Comparison of ENCODE assay signal across 8 cellular contexts in the genomic region with DNA sequence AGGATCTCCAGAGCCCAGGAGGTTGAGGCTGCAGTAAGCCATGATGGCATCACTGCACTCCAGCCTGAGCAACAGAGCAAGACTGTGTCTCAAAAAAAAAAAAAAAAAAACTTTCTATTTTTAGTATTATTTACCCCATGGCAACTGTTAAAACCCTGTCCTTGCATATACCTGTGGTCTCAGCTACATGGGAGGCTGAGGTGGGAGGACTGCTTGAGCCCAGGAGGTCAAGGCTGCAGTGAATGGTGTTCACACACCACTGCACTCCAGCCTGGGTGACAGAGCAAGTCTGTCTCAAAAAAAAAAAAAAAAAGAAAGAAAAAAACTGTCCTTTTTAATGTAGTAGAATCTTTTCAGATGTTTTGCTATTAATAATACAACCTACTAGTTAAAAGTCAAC. TPM values are rescaled to one million over a fixed set of nuclear protein-coding genes. Genes with fewer than 3 reads are reported as not detected.
DNase-seq lines count a peak whose midpoint lies in the region; ATAC-seq, FAIRE-seq and TF ChIP-seq lines count a peak whose summit lies in the region.
"Not testable (repeated sequence)": the region's sequence is repeated elsewhere in the genome, so short reads cannot be mapped to it uniquely, and the experiment has no call there.

No MANE protein-coding gene starts in this region.

- not testable (repeated sequence) for TF ChIP-seq RAD21 in IMR-90 (IDR thresholded peaks at IDR 0.05; ENCODE audit: low read length)

- H3K9me3 ChIP-seq in CD8-positive, alpha-beta T cell (ENCODE audit: low read length); GM23248 (ENCODE audit: low read depth); IMR-90 (ENCODE audit: control insufficient read depth, insufficient read depth, low read length); T-helper 17 cell (ENCODE audit: control insufficient read depth, low read length, poor library complexity, severe bottlenecking); keratinocyte (ENCODE audit: control insufficient read depth, low read depth, low read length); gastrocnemius medialis: not testable (repeated sequence)

- not testable (repeated sequence) for H2BK5ac ChIP-seq in IMR-90 (ENCODE audit: low read depth, low read length, poor library complexity, severe bottlenecking)

- not testable (repeated sequence) for H2BK20ac ChIP-seq in IMR-90 (ENCODE audit: low read depth, low read length)

- H2BK120ac ChIP-seq in IMR-90 (ENCODE audit: low read depth, low read length): not testable (repeated sequence)

- not testable (repeated sequence) for H3K4me3 ChIP-seq in CD8-positive, alpha-beta T cell (ENCODE audit: low read depth, low read length); IMR-90 (ENCODE audit: insufficient read depth, low read depth, low read length); keratinocyte (ENCODE audit: control insufficient read depth in 2 of 3, extremely low read depth in 1 of 3, insufficient read depth in 2 of 3, low read depth in 1 of 3, low read length in 3 of 3); gastrocnemius medialis
- H3K4me3 ChIP-seq in GM23248: peak overlapping the region; percentile 98

- not testable (repeated sequence) for TF ChIP-seq CTCF in CD8-positive, alpha-beta T cell (IDR thresholded peaks at IDR 0.05); IMR-90 (conservative IDR thresholded peaks at IDR 0.05; ENCODE audit: low read depth, low read length); keratinocyte (optimal IDR thresholded peaks at IDR 0.05 in 1 of 3, IDR thresholded peaks at IDR 0.05 in 1 of 3, conservative IDR thresholded peaks at IDR 0.05 in 1 of 3; ENCODE audit: extremely low read depth in 1 of 3, insufficient read depth in 2 of 3, low read length in 3 of 3); gastrocnemius medialis (IDR thresholded peaks at IDR 0.05 in 4 of 5, conservative IDR thresholded peaks at IDR 0.05 in 1 of 5)

- not testable (repeated sequence) for H3K56ac ChIP-seq in IMR-90 (ENCODE audit: extremely low read depth, insufficient read depth, low read length)

- H3K36me3 ChIP-seq in CD8-positive, alpha-beta T cell (ENCODE audit: insufficient read depth, low read length); GM23248 (ENCODE audit: low read depth); IMR-90 (ENCODE audit: control insufficient read depth, insufficient read depth, low read length); keratinocyte (ENCODE audit: control insufficient read depth in 2 of 2, extremely low read depth in 1 of 2, insufficient read depth in 2 of 2, low read length in 2 of 2); gastrocnemius medialis: not testable (repeated sequence)

- not testable (repeated sequence) for H3K27me3 ChIP-seq in CD8-positive, alpha-beta T cell (ENCODE audit: insufficient read depth, low read length); GM23248 (replicated peaks; ENCODE audit: insufficient read depth); IMR-90 (ENCODE audit: control insufficient read depth, insufficient read depth, low read length); keratinocyte (ENCODE audit: control insufficient read depth, extremely low read depth, insufficient read depth, low read length); gastrocnemius medialis

- H2AK5ac ChIP-seq in IMR-90 (ENCODE audit: low read depth, low read length): not testable (repeated sequence)

- H3K4me3 Mint-ChIP-seq in CD8-positive, alpha-beta T cell: peak overlapping the region; percentile 95
- H3K4me3 Mint-ChIP-seq in T-helper 17 cell: peak overlapping the region; percentile 99
- peak overlapping the region; percentile 96 for H3K4me3 Mint-ChIP-seq in activated naive CD8-positive, alpha-beta T cell treated with anti-CD3 and anti-CD28 coated beads for 36 hours

- H3K27ac Mint-ChIP-seq in CD8-positive, alpha-beta T cell: peak overlapping the region; percentile 37
- peak overlapping the region; percentile 72 for H3K27ac Mint-ChIP-seq in T-helper 17 cell
- H3K27ac Mint-ChIP-seq in activated naive CD8-positive, alpha-beta T cell treated with anti-CD3 and anti-CD28 coated beads for 36 hours: peak overlapping the region; percentile 66

- not testable (repeated sequence) for H3K27ac ChIP-seq in CD8-positive, alpha-beta T cell (ENCODE audit: low read depth, low read length); IMR-90 (ENCODE audit: insufficient read depth, low read length)
- H3K27ac ChIP-seq in GM23248 (peak overlapping the region; percentile 89), keratinocyte (ENCODE audit: control insufficient read depth, insufficient read depth, low read length) (peak overlapping the region; percentile 99), gastrocnemius medialis (peak overlapping the region in 3 of 4 donors; percentile 92 to 99 (median 99))

- not testable (repeated sequence) for H3K27me3 Mint-ChIP-seq in CD8-positive, alpha-beta T cell (ENCODE audit: low read depth); T-helper 17 cell; activated naive CD8-positive, alpha-beta T cell treated with anti-CD3 and anti-CD28 coated beads for 36 hours

- FAIRE-seq in keratinocyte (lab: Jason Lieb, UNC): not testable (repeated sequence)

- H3K9me3 Mint-ChIP-seq in CD8-positive, alpha-beta T cell; activated naive CD8-positive, alpha-beta T cell treated with anti-CD3 and anti-CD28 coated beads for 36 hours: not testable (repeated sequence)

- H3K79me2 ChIP-seq in GM23248 (ENCODE audit: insufficient read depth) (peaks cover 80% of the 10 kb centered on the region), keratinocyte (ENCODE audit: control insufficient read depth, insufficient read depth, low read length) (peaks cover 80% of the 10 kb centered on the region)

- not testable (repeated sequence) for H3K14ac ChIP-seq in IMR-90 (replicated peaks; ENCODE audit: low read depth, low read length)

- not testable (repeated sequence) for H2BK15ac ChIP-seq in IMR-90 (ENCODE audit: low read depth, low read length)

- in situ Hi-C loops in GM23248 (cut with MboI): loop anchor here (10.0 kb wide), 1 partner anchor 113 kb away; no protein-coding TSS in a partner anchor
- in situ Hi-C loops in IMR-90 (cut with MboI; ENCODE audit: low sequenced_read_pairs): not testable (repeated sequence)
- in situ Hi-C loops in gastrocnemius medialis (cut with MboI; ENCODE audit: low sequenced_read_pairs in 4 of 4): loop anchor here in 2 of 4 donors (25.0 kb wide), 2 partner anchors 145 to 380 kb away; partner anchors contain the start of gene ACBD5 (in 1 of the 2)

- not testable (repeated sequence) for H3K9me1 ChIP-seq in IMR-90 (ENCODE audit: insufficient read depth, low read length); keratinocyte (ENCODE audit: control insufficient read depth, extremely low read depth, insufficient read depth, low read length)

- H3K4me2 ChIP-seq in GM23248 (ENCODE audit: unreplicated experiment) (peak overlapping the region; percentile 98), IMR-90 (ENCODE audit: low read depth, low read length) (peak overlapping the region; percentile 15; the same call in 1 of the 2 replicates), keratinocyte (ENCODE audit: control insufficient read depth, extremely low read depth, insufficient read depth, low read depth, low read length) (peak overlapping the region; percentile 89)

- not testable (repeated sequence) for H3K4ac ChIP-seq in IMR-90 (ENCODE audit: low read depth, low read length)

- DNase-seq in CD8-positive, alpha-beta T cell; GM23248; IMR-90; T-helper 17 cell; activated naive CD8-positive, alpha-beta T cell treated with anti-CD3 and anti-CD28 coated beads for 36 hours; keratinocyte (ENCODE audit: low read depth, low spot score); gastrocnemius medialis: not testable (repeated sequence)

- H3K4me1 ChIP-seq in CD8-positive, alpha-beta T cell (ENCODE audit: insufficient read depth, low read length): peaks cover 48% of the 10 kb centered on the region
- H3K4me1 ChIP-seq in GM23248 (ENCODE audit: insufficient read depth) (peaks cover 44% of the 10 kb centered on the region), keratinocyte (ENCODE audit: control insufficient read depth, extremely low read depth, insufficient read depth, low read length) (peaks cover 33% of the 10 kb centered on the region), gastrocnemius medialis (peaks cover 43% of the 10 kb centered on the region in 2 donors)
- H3K4me1 ChIP-seq in IMR-90 (ENCODE audit: control insufficient read depth, insufficient read depth, low read length): not testable (repeated sequence)

- not testable (repeated sequence) for H4K5ac ChIP-seq in IMR-90 (ENCODE audit: low read depth, low read length)

- CTCF ChIA-PET in CD8-positive, alpha-beta T cell (lab: Charles Lee); IMR-90 (lab: Yijun Ruan, JAX): not testable (repeated sequence)

- intact Hi-C loops in CD8-positive, alpha-beta T cell (cut with DNase I, micrococcal nuclease): loop anchor here (5.0 to 10.0 kb wide), 4 partner anchors 35 to 1677 kb away; partner anchors contain the start of genes APBB1IP (in 1 of the 2) and WAC (in 1 of the 2)
- intact Hi-C loops in IMR-90 (cut with micrococcal nuclease) (loop anchor here (5.0 kb wide), 1 partner anchor 90 kb away; no protein-coding TSS in a partner anchor), gastrocnemius medialis (cut with DNase I; ENCODE audit: low total_unique reads) (loop anchor here (10.0 kb wide), 1 partner anchor 1817 kb away; the partner anchor contains the start of gene BAMBI)

- not testable (repeated sequence) for H3K9me2 ChIP-seq in GM23248 (ENCODE audit: insufficient read depth)

- not testable (repeated sequence) for H4K8ac ChIP-seq in IMR-90 (ENCODE audit: low read depth in 2 of 2, low read length in 2 of 2)

- not testable (repeated sequence) for H4K91ac ChIP-seq in IMR-90 (ENCODE audit: insufficient read depth, low read depth, low read length)

- H3K23ac ChIP-seq in IMR-90 (ENCODE audit: low read depth, low read length): not testable (repeated sequence)

- peaks cover 0 to 31% of the 10 kb centered on the region in 2 experiments; a peak in 2 of 4 replicates for H3K79me1 ChIP-seq in IMR-90 (ENCODE audit: low read depth in 1 of 2, low read length in 2 of 2)

- not testable (repeated sequence) for TF ChIP-seq POLR2A in IMR-90 (IDR thresholded peaks at IDR 0.05; ENCODE audit: low read depth, low read length); gastrocnemius medialis (IDR thresholded peaks at IDR 0.05)

- dilution Hi-C loops in IMR-90 (cut with HindIII; ENCODE audit: low sequenced_read_pairs, unreplicated experiment); keratinocyte (cut with MboI; ENCODE audit: extremely low pct_ligation_motif_present, low sequenced_read_pairs): not testable (repeated sequence)

- peaks cover 50% of the 10 kb centered on the region for H3K4me1 Mint-ChIP-seq in CD8-positive, alpha-beta T cell (ENCODE audit: low read depth)
- peaks cover 42% of the 10 kb centered on the region for H3K4me1 Mint-ChIP-seq in T-helper 17 cell
- peaks cover 48% of the 10 kb centered on the region for H3K4me1 Mint-ChIP-seq in activated naive CD8-positive, alpha-beta T cell treated with anti-CD3 and anti-CD28 coated beads for 36 hours

- H2AK9ac ChIP-seq in IMR-90 (replicated peaks; ENCODE audit: low read depth, low read length, poor library complexity): not testable (repeated sequence)

- H3K18ac ChIP-seq in IMR-90 (ENCODE audit: low read depth, low read length): not testable (repeated sequence)

- peaks cover 22% of the 10 kb centered on the region for H3K36me3 Mint-ChIP-seq in CD8-positive, alpha-beta T cell
- not testable (repeated sequence) for H3K36me3 Mint-ChIP-seq in T-helper 17 cell (ENCODE audit: low read depth); activated naive CD8-positive, alpha-beta T cell treated with anti-CD3 and anti-CD28 coated beads for 36 hours

- BruUV-seq in IMR-90 (replicated peaks; lab: Mats Ljungman, UMichigan): not testable (repeated sequence)

- H3F3A ChIP-seq in GM23248 (ENCODE audit: insufficient read depth): peaks cover 39% of the 10 kb centered on the region

- not testable (repeated sequence) for ATAC-seq in CD8-positive, alpha-beta T cell; IMR-90 (ENCODE audit: low read depth); T-helper 17 cell; gastrocnemius medialis
- ATAC-seq in GM18873 (IDR thresholded peaks at IDR 0.05; ENCODE audit: low FRiP score, unreplicated experiment): peak; percentile 0

- POLR2A ChIA-PET in CD8-positive, alpha-beta T cell (lab: Charles Lee); IMR-90 (lab: Charles Lee; ENCODE audit: unreplicated experiment): not testable (repeated sequence)

- H3K9ac ChIP-seq in GM23248: peak overlapping the region; percentile 95
- not testable (repeated sequence) for H3K9ac ChIP-seq in IMR-90 (ENCODE audit: low read depth, low read length)
- H3K9ac ChIP-seq in keratinocyte (ENCODE audit: control insufficient read depth, extremely low read depth, insufficient read depth, low read length): peak overlapping the region; percentile 99

- not testable (repeated sequence) for H2AFZ ChIP-seq in GM23248; IMR-90 (replicated peaks; ENCODE audit: low read length, poor library complexity); keratinocyte (ENCODE audit: control insufficient read depth, low read length)

- H4K20me1 ChIP-seq in GM23248 (ENCODE audit: insufficient read depth); keratinocyte (ENCODE audit: control insufficient read depth, extremely low read depth, insufficient read depth, low read length): not testable (repeated sequence)
- peaks cover 43% of the 10 kb centered on the region; the same call in 1 of the 2 replicates for H4K20me1 ChIP-seq in IMR-90 (ENCODE audit: insufficient read depth, low read length)

RNA-seq across cellular contexts. Expression of gene ABI1, which starts 3.2 kb away (rescaled TPM):
- 10 to 100 TPM; 91.6 to 94.5 TPM for total RNA-seq in CD8-positive, alpha-beta T cell
- 60.3 and 68.2 TPM in 2 replicates for total RNA-seq in GM23248 (2014; rRNA removed; shearing (Covaris generic))
- polyA plus RNA-seq in GM23248 (2016; fragmentation: Nextera tagmentation; extraction: Ambion mirVana) (74.6 and 79.0 TPM in 2 replicates), IMR-90 (2012; rRNA removed) (47.8 and 49.6 TPM in 2 replicates), keratinocyte (56.3 to 78.9 TPM (median 78.0 TPM) in 3 replicates)
- total RNA-seq in IMR-90 (2012; rRNA removed) (60.8 and 71.3 TPM in 2 replicates), T-helper 17 cell (10 to 100 TPM; 75.5 to 99.4 TPM), gastrocnemius medialis (10 to 100 TPM; 20.9 to 32.6 (median 28.3) TPM)
- 18.0 and 18.8 TPM in 2 replicates for polyA plus RNA-seq in IMR-90 (2012; cell fraction: cytosol; rRNA removed)
- 9.3 and 44.0 TPM in 2 replicates for polyA plus RNA-seq in IMR-90 (2012; cell fraction: nucleus; rRNA removed; ENCODE audit: low replicate concordance)
- total RNA-seq in activated naive CD8-positive, alpha-beta T cell treated with anti-CD3 and anti-CD28 coated beads for 36 hours: 10 to 100 TPM; 31.4 to 31.7 TPM
- 87.9 TPM for polyA plus RNA-seq in keratinocyte (2011; ENCODE audit: low read depth)
- polyA plus RNA-seq in keratinocyte (2011; cell fraction: cytosol; rRNA removed): 61.4 and 104 TPM in 2 replicates
- 99.9 and 107 TPM in 2 replicates for polyA plus RNA-seq in keratinocyte (2011; cell fraction: nucleus; rRNA removed)
- polyA plus RNA-seq in keratinocyte (2012; ENCODE audit: low replicate concordance): 40.9 and 73.8 TPM in 2 replicates
- 36.5 to 65.4 TPM (median 53.4 TPM) in 3 replicates for polyA minus RNA-seq in keratinocyte
- polyA minus RNA-seq in keratinocyte (2011; cell fraction: cytosol; rRNA and poly(A)+ RNA removed): 28.4 TPM
- 30.2 and 60.2 TPM in 2 replicates for polyA minus RNA-seq in keratinocyte (2011; cell fraction: nucleus; rRNA and poly(A)+ RNA removed)

Comparison
In these comparisons a context has a peak if more than half of its experiments do, and no peak if none do; other contexts are left out.
1. H3K4me2 ChIP-seq: peak in every context shown above with its lines; median percentile 98 in GM23248; 89 in keratinocyte; 15 in IMR-90.